8 cellular contexts compared by ENCODE assay signal in genomic region chr13:94549241-94550029, GRCh38. TPM values are rescaled to one million over a fixed set of nuclear protein-coding genes. Genes with fewer than 3 reads are reported as not detected.
DNase-seq lines count a peak whose midpoint lies in the region; ATAC-seq and TF ChIP-seq lines count a peak whose summit lies in the region.

No MANE protein-coding gene starts in this region.

- peak; percentile 93 for ATAC-seq in HG03432 (IDR thresholded peaks at IDR 0.05; ENCODE audit: unreplicated experiment)

- H3K9ac ChIP-seq in colonic mucosa (ENCODE audit: low read depth in 2 of 2, low read length in 2 of 2), result peak overlapping the region; percentile 87 to 90

- peak overlapping the region; percentile 76 for H3K4me3 ChIP-seq in colonic mucosa

- H3K27ac ChIP-seq in colonic mucosa (peak overlapping the region; percentile 91), layer of hippocampus (ENCODE audit: low read depth, low read length) (peak overlapping the region; percentile 92)

- TF ChIP-seq CTCF in colonic mucosa (IDR thresholded peaks at IDR 0.05), result no peak

- H3K27me3 ChIP-seq in colonic mucosa (no peaks in the 10 kb centered on the region), layer of hippocampus (ENCODE audit: control insufficient read depth, insufficient read depth, low read length) (no peaks in the 10 kb centered on the region)

- TF ChIP-seq POLR2A in GM19099 (IDR thresholded peaks at IDR 0.05; ENCODE audit: extremely low read depth, insufficient read length, low read depth), result peak; percentile 82

- H3K36me3 ChIP-seq in colonic mucosa, result no peaks in the 10 kb centered on the region

- DNase-seq in AML-193 (lab: John Stamatoyannopoulos, UW), result peak; percentile 95 to 97
- peak; percentile 98 for DNase-seq in NCI-H510A treated with DMSO at 0.1 percent for 48 hours (lab: John Stamatoyannopoulos, UW)
- peak; percentile 90 to 95 for DNase-seq in activated CD4-positive, alpha-beta T cell treated with anti-CD3 and anti-CD28 coated beads for 4 hours
- DNase-seq in colonic mucosa, result peak; percentile 94
- peak; percentile 81 to 92 (median 89) for DNase-seq in stimulated activated CD4-positive, alpha-beta T cell treated with anti-CD3 and anti-CD28 coated beads, Interleukin-1b, Interleukin-23, amount 100 ng/mL, for 24 hours (ENCODE audit: low read depth in 4 of 4, low spot score in 1 of 4)

- H3K4me1 ChIP-seq in colonic mucosa, result peaks cover 5% of the 10 kb centered on the region

- no peaks in the 10 kb centered on the region for H3K9me3 ChIP-seq in colonic mucosa

- intact Hi-C loops in colonic mucosa (cut with DNase I), result loop anchor here (5.0 to 10.0 kb wide), 2 partner anchors 48 to 115 kb away; partner anchors contain the start of gene TGDS

RNA-seq across cellular contexts. Expression of gene TGDS, which starts 46.5 kb away (rescaled TPM):
- total RNA-seq in colonic mucosa, result 1 to 10 TPM; 7.2 to 9.3 TPM

RNA-seq across cellular contexts. Expression of gene GPR180, which starts 52.2 kb away (rescaled TPM):
- 1 to 10 TPM; 3.2 to 5.9 TPM for total RNA-seq in colonic mucosa

Comparison
In these comparisons a context has a peak if more than half of its experiments do, and no peak if none do; other contexts are left out.
1. Peak in every context shown above with its lines: DNase-seq, ATAC-seq, H3K4me3 ChIP-seq and H3K27ac ChIP-seq.